ENCODE assay signal across 8 cellular contexts in the genomic region with DNA sequence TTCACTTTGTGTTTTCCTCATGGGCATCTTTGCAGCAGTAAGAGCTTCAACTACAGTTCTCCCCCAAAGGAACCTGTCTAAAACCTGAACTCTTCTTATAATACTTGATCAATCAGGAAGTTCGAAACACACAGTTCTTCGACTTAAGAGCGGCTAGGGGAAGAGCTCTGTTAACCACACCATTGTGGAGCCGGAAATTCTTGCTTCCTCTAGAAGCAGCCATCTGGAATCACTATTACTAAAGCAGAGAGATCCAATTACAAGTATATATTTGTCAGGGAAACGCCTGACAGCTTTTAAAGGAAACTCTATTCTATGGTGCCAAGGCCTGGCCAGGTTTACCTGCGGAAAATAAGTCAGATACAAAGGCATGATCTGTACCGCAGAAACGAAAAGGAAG.
A peak's percentile ranks its signal among the peaks of the same experiment; 100 is the strongest.
DNase-seq lines count a peak whose midpoint lies in the region; ATAC-seq lines count a peak whose summit lies in the region.

No MANE protein-coding gene starts in this region.

- H3K9me3 ChIP-seq in skeletal muscle tissue (ENCODE audit: control insufficient read depth in 3 of 3, low read length in 3 of 3) = no peaks in the 10 kb centered on the region

- peaks cover 10% of the 10 kb centered on the region for H3K9me3 Mint-ChIP-seq in activated T-cell treated with anti-CD3 and anti-CD28 coated beads, Interleukin-2, amount 50 U/mL, for 4 hours

- peak overlapping the region in 2 of 3 donors; percentile 9 to 44 for H3K4me3 ChIP-seq in skeletal muscle tissue (ENCODE audit: low read length in 3 of 3)

- peak overlapping the region; percentile 18 for H3K27ac ChIP-seq in skeletal muscle tissue (ENCODE audit: low read depth, low read length)

- no peaks in the 10 kb centered on the region for H3K36me3 ChIP-seq in skeletal muscle tissue (ENCODE audit: control insufficient read depth in 3 of 3, insufficient read depth in 3 of 3, low read length in 3 of 3)

- H3K36me3 Mint-ChIP-seq in activated T-cell treated with anti-CD3 and anti-CD28 coated beads, Interleukin-2, amount 50 U/mL, for 4 hours (ENCODE audit: insufficient read depth) = peaks cover 5% of the 10 kb centered on the region

- H3K4me1 Mint-ChIP-seq in activated T-cell treated with anti-CD3 and anti-CD28 coated beads, Interleukin-2, amount 50 U/mL, for 4 hours (ENCODE audit: low read depth) = peaks cover 49% of the 10 kb centered on the region

- peak overlapping the region in 2 of 3 donors; percentile 8 to 27 for H3K9ac ChIP-seq in skeletal muscle tissue (ENCODE audit: low read depth in 1 of 3, low read length in 3 of 3)

- H3K4me3 Mint-ChIP-seq in activated T-cell treated with anti-CD3 and anti-CD28 coated beads, Interleukin-2, amount 50 U/mL, for 4 hours = peak overlapping the region; percentile 71

- DNase-seq in activated T-cell treated with anti-CD3 and anti-CD28 coated beads, Interleukin-2, amount 50 U/mL, for 4 hours = no peak
- no peak for DNase-seq in activated T-cell treated with anti-CD3 and anti-CD28 coated beads, Interleukin-2, amount 50 U/mL, for 1 hour
- DNase-seq in NCI-H748 (lab: John Stamatoyannopoulos, UW; ENCODE audit: unreplicated experiment) = peak; percentile 66
- DNase-seq in dedifferentiated amniotic fluid mesenchymal stem cell (ENCODE audit: extremely low spot score) = peak; percentile 50
- DNase-seq in DMS79 treated with DMSO at 0.1 percent for 48 hours (lab: John Stamatoyannopoulos, UW) = no peak
- DNase-seq in COLO668 (lab: John Stamatoyannopoulos, UW; ENCODE audit: unreplicated experiment) = no peak

- H3K27me3 ChIP-seq in skeletal muscle tissue (ENCODE audit: control insufficient read depth in 3 of 3, insufficient read depth in 3 of 3, low read length in 3 of 3) = no peaks in the 10 kb centered on the region

- H3K4me1 ChIP-seq in skeletal muscle tissue (ENCODE audit: control insufficient read depth in 3 of 3, insufficient read depth in 3 of 3, low read length in 3 of 3) = peaks cover 0 to 9% (median 4%) of the 10 kb centered on the region in 3 donors

- H3K27me3 Mint-ChIP-seq in activated T-cell treated with anti-CD3 and anti-CD28 coated beads, Interleukin-2, amount 50 U/mL, for 4 hours (ENCODE audit: low read depth) = no peaks in the 10 kb centered on the region

- peak; percentile 66 to 73 for ATAC-seq in activated T-cell treated with anti-CD3 and anti-CD28 coated beads, Interleukin-2, amount 50 U/mL, for 4 hours
- ATAC-seq in HG02885 (IDR thresholded peaks at IDR 0.05; ENCODE audit: poor library complexity, unreplicated experiment) = peak; percentile 83

Comparison
In these comparisons a context has a peak if more than half of its experiments do, and no peak if none do; other contexts are left out.
1. DNase-seq: peak in NCI-H748 (single experiment) and dedifferentiated amniotic fluid mesenchymal stem cell (single experiment); none in activated T-cell treated with anti-CD3 and anti-CD28 coated beads, Interleukin-2, amount 50 U/mL, for 4 hours (single experiment), activated T-cell treated with anti-CD3 and anti-CD28 coated beads, Interleukin-2, amount 50 U/mL, for 1 hour (single experiment), DMS79 treated with DMSO at 0.1 percent for 48 hours (single experiment) and COLO668 (single experiment).